Comparison of ENCODE assay signal across 14 cellular contexts in genomic region chr20:62910777-62911497, GRCh38.
"Had no signal": no experiment of that assay in that cellular context is flagged by ENCODE, and none has a peak within 500 bp of the region (broad histone marks: within the 10 kb centered on the region; RNA-seq: fewer than 3 reads in every experiment).

No MANE protein-coding gene starts in this region.

- H3K9me3 Mint-ChIP-seq: activated CD4-positive, alpha-beta memory T cell treated with anti-CD3 and anti-CD28 coated beads for 36 hours; activated T-cell treated with anti-CD3 and anti-CD28 coated beads, Interleukin-2, amount 50 U/mL, for 72 hours; brain; natural killer cell treated with Interleukin-12 subunit alpha and Interleukin-12 subunit beta and Interleukin-15 and Interleukin-18, amount 100 ng/mL, for 72 hours had no signal

- DNase-seq: activated CD4-positive, alpha-beta memory T cell treated with anti-CD3 and anti-CD28 coated beads for 36 hours; activated CD4-positive, CD25-positive, alpha-beta regulatory T cell treated with anti-CD3 and anti-CD28 coated beads, Interleukin-2, amount 50 U/mL, for 72 hours; activated T-cell treated with anti-CD3 and anti-CD28 coated beads, Interleukin-2, amount 50 U/mL, for 72 hours; cerebellar nuclear complex; dermis blood vessel endothelial cell; psoas muscle; stimulated activated CD4-positive, alpha-beta T cell treated with anti-CD3 and anti-CD28 coated beads, Interleukin-2, amount 100 ng/mL, for 24 hours; stomach had no signal

- FAIRE-seq: urothelium cell line had no signal

- H3K27me3 ChIP-seq: stomach had no signal

- H3K27ac Mint-ChIP-seq: activated T-cell treated with anti-CD3 and anti-CD28 coated beads, Interleukin-2, amount 50 U/mL, for 72 hours; natural killer cell treated with Interleukin-12 subunit alpha and Interleukin-12 subunit beta and Interleukin-15 and Interleukin-18, amount 100 ng/mL, for 72 hours had no signal

- H3K27me3 Mint-ChIP-seq: activated CD4-positive, alpha-beta memory T cell treated with anti-CD3 and anti-CD28 coated beads for 36 hours; brain; natural killer cell treated with Interleukin-12 subunit alpha and Interleukin-12 subunit beta and Interleukin-15 and Interleukin-18, amount 100 ng/mL, for 72 hours had no signal

- H3K4me3 Mint-ChIP-seq: activated CD4-positive, alpha-beta memory T cell treated with anti-CD3 and anti-CD28 coated beads for 36 hours; activated T-cell treated with anti-CD3 and anti-CD28 coated beads, Interleukin-2, amount 50 U/mL, for 72 hours; brain; natural killer cell treated with Interleukin-12 subunit alpha and Interleukin-12 subunit beta and Interleukin-15 and Interleukin-18, amount 100 ng/mL, for 72 hours had no signal

- ATAC-seq: activated T-cell treated with anti-CD3 and anti-CD28 coated beads, Interleukin-2, amount 50 U/mL, for 72 hours; esophagus mucosa; psoas muscle; sciatic nerve had no signal

- H3K9me3 ChIP-seq: psoas muscle, stomach, thoracic aorta had no signal

- H3K27ac ChIP-seq: psoas muscle, stomach, thoracic aorta had no signal

- H3K4me3 ChIP-seq: psoas muscle, stomach, thoracic aorta had no signal
